Comparison of ENCODE assay signal across 1 cellular context in genomic region chr18:49537232-49537876, GRCh38.
TF ChIP-seq lines count a peak whose summit lies in the region.

No MANE protein-coding gene starts in this region.

TF ChIP-seq in H1, 55 proteins besides CTCF, POLR2A, EP300 and RAD21:
- no peak for TF ChIP-seq CBX5 (IDR thresholded peaks at IDR 0.05; ENCODE audit: low read depth, low read length)
TF ChIP-seq in H1: peak in this region for 0.
